Comparison of ENCODE assay signal across 12 cellular contexts in the genomic region with DNA sequence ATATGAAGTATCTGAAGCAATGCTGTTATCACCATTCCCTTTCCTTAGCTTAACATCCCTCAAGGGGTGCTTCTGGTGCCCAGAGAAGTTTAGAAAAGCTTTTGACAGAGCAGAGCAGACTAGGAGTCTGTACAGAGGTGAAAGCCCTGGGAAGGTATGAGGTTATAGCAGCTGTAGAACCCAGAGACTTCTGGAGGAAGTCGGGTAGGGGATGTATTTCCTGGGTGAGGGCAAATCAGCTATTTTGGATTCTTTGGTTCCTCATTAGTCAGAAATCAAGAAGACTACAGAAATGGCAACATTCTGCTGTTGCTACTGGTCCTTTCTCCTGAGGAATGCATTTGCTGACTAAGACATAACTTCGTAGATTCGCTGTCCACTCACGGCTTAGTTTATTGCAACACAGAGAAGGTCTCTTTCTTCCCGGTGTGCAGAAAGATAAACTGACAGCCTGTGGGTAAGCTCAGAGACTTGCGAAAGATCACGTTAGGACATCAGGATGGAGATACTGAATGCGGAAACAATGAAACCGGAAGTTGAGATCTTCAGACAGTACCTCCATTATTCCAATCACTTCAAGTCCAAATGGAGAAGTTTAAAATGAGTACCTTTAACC. TPM values are rescaled to one million over a fixed set of nuclear protein-coding genes. Genes with fewer than 3 reads are reported as not detected.
DNase-seq lines count a peak whose midpoint lies in the region; ATAC-seq and TF ChIP-seq lines count a peak whose summit lies in the region.
"Had no signal": no experiment of that assay in that cellular context is flagged by ENCODE, and none has a peak within 500 bp of the region (broad histone marks: within the 10 kb centered on the region; RNA-seq: fewer than 3 reads in every experiment).

No MANE protein-coding gene starts in this region.

- H3K27me3 ChIP-seq in parathyroid adenoma (ENCODE audit: control insufficient read depth, insufficient read depth, low read length) = no peaks in the 10 kb centered on the region
- H3K27me3 ChIP-seq in colonic mucosa = no peaks in the 10 kb centered on the region
- H3K27me3 ChIP-seq: esophagus muscularis mucosa had no signal

- no peak overlapping the region for H3K9ac ChIP-seq in parathyroid adenoma
- H3K9ac ChIP-seq in colonic mucosa (ENCODE audit: low read depth in 2 of 2, low read length in 2 of 2) = no peak overlapping the region
- H3K9ac ChIP-seq: SK-N-SH had no signal

- H3K27ac ChIP-seq in OCI-LY7 (ENCODE audit: low read depth, low read length, poor library complexity, severe bottlenecking) (peak overlapping the region; percentile 85), parathyroid adenoma (peak overlapping the region; percentile 81), colonic mucosa (no peak overlapping the region)
- H3K27ac ChIP-seq: esophagus muscularis mucosa had no signal

- H2AFZ ChIP-seq in OCI-LY7 (ENCODE audit: low read length) (peak overlapping the region; percentile 92), parathyroid adenoma (peak overlapping the region; percentile 76)

- POLR2A ChIA-PET in OCI-LY7 (lab: Charles Lee) = interaction anchor here (0.6 to 7.0 kb wide), 11 partner anchors 9 to 965 kb away, joined by 3 to 122 read pairs (median 11); a partner anchor contains a TSS

- H3K4me2 ChIP-seq in OCI-LY7 (ENCODE audit: low read length) (peak overlapping the region; percentile 76), parathyroid adenoma (ENCODE audit: low read length) (no peak overlapping the region)
- H3K4me2 ChIP-seq: SK-N-SH had no signal

- no TSS peak for BruUV-seq in OCI-LY7 (replicated peaks; lab: Mats Ljungman, UMichigan)

- H4K20me1 ChIP-seq in OCI-LY7 (ENCODE audit: insufficient read depth, low read length) = no peaks in the 10 kb centered on the region

- ATAC-seq in GM21529 (IDR thresholded peaks at IDR 0.05; ENCODE audit: unreplicated experiment) = peak; percentile 21
- ATAC-seq: HCT116 had no signal

- DNase-seq in OCI-LY7 (ENCODE audit: low spot score) (peak; percentile 80), fibroblast of mammary gland (ENCODE audit: low read depth) (peak; percentile 64), colonic mucosa (no peak), NCI-H146 treated with DMSO at 0.1 percent for 48 hours (lab: John Stamatoyannopoulos, UW; ENCODE audit: unreplicated experiment) (no peak), iPS-NIHi11 (ENCODE audit: low spot score) (no peak), NCI-H2227 treated with DMSO at 0.1 percent for 48 hours (lab: John Stamatoyannopoulos, UW) (no peak)
- DNase-seq: activated effector memory CD4-positive, alpha-beta T cell treated with anti-CD3 and anti-CD28 coated beads, Interleukin-2, amount 50 U/mL, for 16 hours; SK-N-SH had no signal

- peaks cover 57% of the 10 kb centered on the region for H3K4me1 ChIP-seq in OCI-LY7 (ENCODE audit: insufficient read depth, low read length, poor library complexity, severe bottlenecking)
- peaks cover 22% of the 10 kb centered on the region for H3K4me1 ChIP-seq in parathyroid adenoma
- H3K4me1 ChIP-seq in colonic mucosa = peaks cover 4% of the 10 kb centered on the region

- H3K79me2 ChIP-seq in OCI-LY7 (ENCODE audit: insufficient read depth, low read depth, low read length) = no peaks in the 10 kb centered on the region
- no peaks in the 10 kb centered on the region for H3K79me2 ChIP-seq in parathyroid adenoma

- H3K9me3 ChIP-seq in OCI-LY7 (ENCODE audit: low read length) = no peaks in the 10 kb centered on the region
- no peaks in the 10 kb centered on the region for H3K9me3 ChIP-seq in parathyroid adenoma (ENCODE audit: control insufficient read depth, low read length)
- H3K9me3 ChIP-seq in colonic mucosa = no peaks in the 10 kb centered on the region
- H3K9me3 ChIP-seq: esophagus muscularis mucosa, SK-N-SH had no signal

- TF ChIP-seq CTCF in OCI-LY7 (conservative IDR thresholded peaks at IDR 0.05; ENCODE audit: low read length) (no peak), fibroblast of mammary gland (conservative IDR thresholded peaks at IDR 0.05; ENCODE audit: control insufficient read depth, insufficient read depth, low read depth, low read length) (no peak), parathyroid adenoma (IDR thresholded peaks at IDR 0.05) (no peak), colonic mucosa (IDR thresholded peaks at IDR 0.05) (no peak)

- intact Hi-C loops in OCI-LY7 (cut with micrococcal nuclease; ENCODE audit: unreplicated experiment) (no loop called here), colonic mucosa (cut with DNase I) (no loop called here)

- H3K9me2 ChIP-seq in OCI-LY7 (ENCODE audit: insufficient read depth, low read length) = no peaks in the 10 kb centered on the region
- H3K9me2 ChIP-seq: SK-N-SH had no signal

- H3K4me3 ChIP-seq in OCI-LY7 (ENCODE audit: low read depth, low read length, poor library complexity, severe bottlenecking) (peak overlapping the region; percentile 45), fibroblast of mammary gland (ENCODE audit: control insufficient read depth, low read depth, low read length) (no peak overlapping the region), parathyroid adenoma (ENCODE audit: low read depth, low read length) (no peak overlapping the region), colonic mucosa (no peak overlapping the region)
- H3K4me3 ChIP-seq: esophagus muscularis mucosa had no signal

- H3K36me3 ChIP-seq in OCI-LY7 (ENCODE audit: insufficient read depth, low read length) = no peaks in the 10 kb centered on the region
- H3K36me3 ChIP-seq in parathyroid adenoma (ENCODE audit: control insufficient read depth, insufficient read depth, low read length) = no peaks in the 10 kb centered on the region
- H3K36me3 ChIP-seq in colonic mucosa = no peaks in the 10 kb centered on the region
- H3K36me3 ChIP-seq: esophagus muscularis mucosa had no signal

- CTCF ChIA-PET in OCI-LY7 (lab: Charles Lee; ENCODE audit: unreplicated experiment) = interaction anchor here (0.6 to 3.6 kb wide), 2 partner anchors 9 to 25 kb away, joined by 3 to 24 read pairs; a partner anchor contains a TSS

RNA-seq across cellular contexts. Expression of a gene that starts 25.3 kb away (rescaled TPM):
- 3.4 and 4.4 TPM in 2 replicates for total RNA-seq in OCI-LY7 (2014; rRNA removed; shearing (Covaris generic))
- total RNA-seq in OCI-LY7 (2022) (9.6 and 12.9 TPM in 2 replicates), colonic mucosa (10 to 100 TPM; 14.7 to 21.2 TPM)

Comparison
In these comparisons a context has a peak if more than half of its experiments do, and no peak if none do; other contexts are left out.
1. DNase-seq: peak in OCI-LY7 (single experiment) and fibroblast of mammary gland (single experiment); none in colonic mucosa (single experiment), NCI-H146 treated with DMSO at 0.1 percent for 48 hours (single experiment), iPS-NIHi11 (single experiment) and NCI-H2227 treated with DMSO at 0.1 percent for 48 hours (single experiment).